9 cellular contexts compared by ENCODE assay signal in the genomic region with DNA sequence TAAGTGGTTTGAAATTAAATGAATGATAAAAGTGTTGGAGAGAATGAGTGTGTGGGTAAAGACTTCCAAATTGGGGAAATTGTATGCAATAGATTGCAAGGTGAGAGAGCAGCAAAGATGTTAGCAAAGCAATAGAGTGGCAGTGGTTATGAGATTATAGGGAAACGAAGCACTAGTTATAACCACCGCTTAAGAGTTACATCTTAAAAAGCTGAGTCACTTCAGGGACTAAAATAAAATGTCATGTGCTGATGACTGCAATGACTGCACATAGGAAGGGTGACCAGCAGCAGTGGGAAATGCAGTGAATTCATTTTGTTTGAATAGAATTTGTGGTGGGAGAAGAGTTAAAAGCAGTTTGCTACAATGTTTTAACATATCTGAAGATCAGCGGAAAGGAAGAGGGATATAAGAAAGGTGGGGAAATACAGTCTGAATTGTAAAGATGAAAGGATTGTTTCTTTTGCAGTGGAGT.
DNase-seq lines count a peak whose midpoint lies in the region; ATAC-seq and TF ChIP-seq lines count a peak whose summit lies in the region.
"Had no signal": no experiment of that assay in that cellular context is flagged by ENCODE, and none has a peak within 500 bp of the region (broad histone marks: within the 10 kb centered on the region; RNA-seq: fewer than 3 reads in every experiment).

No MANE protein-coding gene starts in this region.

- intact Hi-C loops in right lobe of liver (cut with DNase I): no loop called here

- ATAC-seq in right lobe of liver (peak in 3 of 4 donors; percentile 23 to 58 (median 43)), HG02938 (IDR thresholded peaks at IDR 0.05; ENCODE audit: unreplicated experiment) (no peak)

- in situ Hi-C loops in brain microvascular endothelial cell (cut with HindIII; ENCODE audit: low pct_ligation_motif_present, low sequenced_read_pairs): loop anchor here (25.0 kb wide), 1 partner anchor 227 kb away; no protein-coding TSS in a partner anchor

- H3K4me1 ChIP-seq in right lobe of liver (no peaks in the 10 kb centered on the region), BE2C (no peaks in the 10 kb centered on the region)

- H3K27me3 ChIP-seq in brain microvascular endothelial cell (replicated peaks): no peaks in the 10 kb centered on the region
- H3K27me3 ChIP-seq in right lobe of liver: no peaks in the 10 kb centered on the region
- H3K27me3 ChIP-seq in BE2C: no peaks in the 10 kb centered on the region
- H3K27me3 ChIP-seq: sigmoid colon had no signal

- H3K9me3 ChIP-seq in right lobe of liver (no peaks in the 10 kb centered on the region), BE2C (no peaks in the 10 kb centered on the region)
- H3K9me3 ChIP-seq: sigmoid colon had no signal

- DNase-seq in COLO829 (ENCODE audit: low spot score) (peak; percentile 66), LHCN-M2 (ENCODE audit: low read depth) (peak; percentile 60), brain microvascular endothelial cell (peak; percentile 51), right lobe of liver (no peak), NCI-H446 treated with DMSO at 0.1 percent for 48 hours (lab: John Stamatoyannopoulos, UW) (no peak), iPS-NIHi11 (ENCODE audit: low spot score) (no peak), BE2C (no peak)
- DNase-seq: sigmoid colon had no signal

- H3K27ac ChIP-seq in brain microvascular endothelial cell: peak overlapping the region; percentile 33
- peak overlapping the region in 1 of 3 donors; percentile 37 for H3K27ac ChIP-seq in right lobe of liver
- H3K27ac ChIP-seq: sigmoid colon had no signal

- no peak for TF ChIP-seq POLR2A in right lobe of liver (IDR thresholded peaks at IDR 0.05)

- TF ChIP-seq CTCF in brain microvascular endothelial cell (IDR thresholded peaks at IDR 0.05; ENCODE audit: low read depth, low read length, missing control alignments): no peak
- no peak for TF ChIP-seq CTCF in right lobe of liver (IDR thresholded peaks at IDR 0.05)
- TF ChIP-seq CTCF in BE2C (IDR thresholded peaks at IDR 0.05; ENCODE audit: low read depth, low read length): no peak

- WGBS in right lobe of liver (ENCODE audit: insufficient coverage, low coverage, low lambda C conversion rate, missing lambda C conversion rate): 55% methylated on average over 3 of the region's 3 CpGs

- H3K36me3 ChIP-seq in brain microvascular endothelial cell (replicated peaks): no peaks in the 10 kb centered on the region
- H3K36me3 ChIP-seq in right lobe of liver: no peaks in the 10 kb centered on the region
- H3K36me3 ChIP-seq in BE2C: no peaks in the 10 kb centered on the region
- H3K36me3 ChIP-seq: sigmoid colon had no signal

- no peak overlapping the region for H3K4me3 ChIP-seq in brain microvascular endothelial cell (ENCODE audit: low read depth, low read length)
- no peak overlapping the region for H3K4me3 ChIP-seq in right lobe of liver
- H3K4me3 ChIP-seq in BE2C (ENCODE audit: low read depth, low read length): no peak overlapping the region
- H3K4me3 ChIP-seq: sigmoid colon had no signal

Comparison
In these comparisons a context has a peak if more than half of its experiments do, and no peak if none do; other contexts are left out.
1. DNase-seq: peak in COLO829 (single experiment), LHCN-M2 (single experiment) and brain microvascular endothelial cell (single experiment); none in right lobe of liver (0 of 3), NCI-H446 treated with DMSO at 0.1 percent for 48 hours (single experiment), iPS-NIHi11 (single experiment) and BE2C (single experiment).